24 cellular contexts compared by ENCODE assay signal in the genomic region with DNA sequence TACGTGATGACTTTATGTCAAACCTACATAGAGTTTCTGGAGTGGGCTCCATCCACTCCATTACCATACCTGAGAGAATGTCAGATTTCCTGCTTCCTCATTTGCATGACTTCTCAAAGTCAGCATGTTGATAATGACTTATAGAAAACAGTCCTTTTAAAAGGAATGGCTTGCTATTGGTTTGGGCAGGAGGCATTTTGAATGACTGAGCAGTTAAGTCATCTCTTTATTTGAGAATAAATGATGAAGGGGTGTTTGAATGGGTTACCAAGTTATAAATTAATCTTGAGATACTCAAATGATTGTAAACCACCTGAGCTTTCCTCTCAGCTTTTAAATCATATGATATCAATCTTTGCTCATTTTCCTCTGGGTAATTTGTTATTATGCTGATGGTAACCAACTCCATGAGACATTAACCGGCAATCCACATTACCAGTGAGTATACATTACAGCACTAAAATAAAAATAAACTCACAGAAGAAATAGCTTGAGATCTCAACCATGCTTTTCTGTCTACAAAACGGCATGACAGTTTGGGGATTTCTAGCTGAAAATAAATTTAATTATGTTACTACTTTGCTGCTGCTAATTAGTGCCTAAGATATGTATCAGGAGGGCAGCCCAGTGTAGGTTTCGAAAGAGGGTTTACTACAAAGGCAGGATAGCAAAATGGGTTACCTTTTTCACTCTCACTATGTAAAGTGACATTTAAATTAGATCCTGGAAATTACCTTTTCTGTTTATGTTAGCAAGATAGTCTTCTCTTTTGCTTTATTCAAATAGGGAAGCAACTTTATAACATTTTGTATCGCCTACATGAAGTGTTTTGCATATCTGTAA.
"Had no signal": no experiment of that assay in that cellular context is flagged by ENCODE, and none has a peak within 500 bp of the region (broad histone marks: within the 10 kb centered on the region; RNA-seq: fewer than 3 reads in every experiment).

No MANE protein-coding gene starts in this region.

- H3K36me3 ChIP-seq: ascending aorta, brain microvascular endothelial cell, stomach, thyroid gland, WERI-Rb-1 had no signal

- H3K9me3 ChIP-seq: ascending aorta, stomach, thyroid gland had no signal

- H2AFZ ChIP-seq: hepatocyte had no signal

- H3K4me1 ChIP-seq: ascending aorta, stomach, thyroid gland had no signal

- H3K4me3 ChIP-seq: ascending aorta, coronary artery, dorsolateral prefrontal cortex, hepatocyte, skin epidermis, stomach, thyroid gland had no signal

- H3K4me2 ChIP-seq: hepatocyte had no signal

- H3K27ac ChIP-seq: ascending aorta, brain microvascular endothelial cell, coronary artery, dorsolateral prefrontal cortex, hepatocyte, skin epidermis, stomach, thyroid gland, WERI-Rb-1 had no signal

- ATAC-seq: left colon; sciatic nerve; stimulated activated effector memory CD8-positive, alpha-beta T cell treated with anti-CD3 and anti-CD28 coated beads, Interleukin-12 subunit alpha, Interleukin-12 subunit beta, amount 100 ng/mL, for 72 hours had no signal

- H3K27me3 ChIP-seq: ascending aorta, brain microvascular endothelial cell, dorsolateral prefrontal cortex, hepatocyte, stomach, thyroid gland had no signal

- DNase-seq: activated CD4-positive, alpha-beta T cell treated with anti-CD3 and anti-CD28 coated beads for 48 hours; activated CD4-positive, alpha-beta T cell treated with anti-CD3 and anti-CD28 coated beads, Interleukin-2, amount 50 U/mL, for 48 hours; activated CD8-positive, alpha-beta memory T cell treated with anti-CD3 and anti-CD28 coated beads for 24 hours; activated effector memory CD4-positive, alpha-beta T cell treated with anti-CD3 and anti-CD28 coated beads, Interleukin-2, amount 50 U/mL, for 16 hours; activated naive CD4-positive, alpha-beta T cell treated with anti-CD3 and anti-CD28 coated beads for 36 hours; activated naive CD8-positive, alpha-beta T cell treated with anti-CD3 and anti-CD28 coated beads for 36 hours; brain microvascular endothelial cell; dorsolateral prefrontal cortex; effector memory CD4-positive, alpha-beta T cell; islet precursor cell; left colon; mammary epithelial cell; stimulated activated CD4-positive, alpha-beta T cell treated with anti-CD3 and anti-CD28 coated beads, Interleukin-12 subunit alpha, Interleukin-12 subunit beta, amount 100 ng/mL, for 4 hours; stimulated activated CD4-positive, alpha-beta T cell treated with anti-CD3 and anti-CD28 coated beads, Interleukin-4, amount 100 ng/mL, for 1 hour; stomach; T-helper 9 cell; thyroid gland; WERI-Rb-1 had no signal

- H3K79me2 ChIP-seq: hepatocyte had no signal
